Comparison of ENCODE assay signal across 16 cellular contexts in the genomic region with DNA sequence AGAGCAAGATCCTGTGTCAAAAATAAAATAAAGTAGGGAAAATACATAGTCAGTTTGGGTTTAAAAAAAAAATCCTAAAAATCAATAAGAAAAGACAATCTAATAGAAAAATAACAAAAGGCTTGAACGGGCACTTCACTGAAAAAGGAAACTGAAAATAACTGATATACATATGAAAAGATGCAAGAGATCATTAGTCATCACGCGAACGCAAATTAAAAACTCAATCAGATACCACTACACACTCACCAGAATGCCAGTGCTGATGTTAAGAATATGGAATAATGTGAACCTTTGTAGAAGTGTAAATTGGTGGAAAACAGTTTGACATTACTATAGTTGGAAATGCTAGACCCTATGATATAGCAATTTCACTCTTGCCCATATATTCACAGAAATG. TPM values are rescaled to one million over a fixed set of nuclear protein-coding genes. Genes with fewer than 3 reads are reported as not detected.
"Had no signal": no experiment of that assay in that cellular context is flagged by ENCODE, and none has a peak within 500 bp of the region (broad histone marks: within the 10 kb centered on the region; RNA-seq: fewer than 3 reads in every experiment).

No MANE protein-coding gene starts in this region.

- DNase-seq: activated gamma-delta T cell, endodermal cell, head of caudate nucleus, left cardiac atrium, lower lobe of right lung, stomach, testis, upper lobe of left lung had no signal

- H3K27me3 ChIP-seq: neural progenitor cell, stomach, testis, upper lobe of left lung had no signal

- H3K36me3 ChIP-seq: lower lobe of right lung, neural progenitor cell, stomach, upper lobe of left lung had no signal

- H3K9me3 ChIP-seq: lower lobe of right lung, stomach, testis, upper lobe of left lung had no signal

- H3K36me3 Mint-ChIP-seq: neural progenitor cell had no signal

- H3K4me3 Mint-ChIP-seq: endodermal cell, neural progenitor cell had no signal

- H3K9me3 Mint-ChIP-seq: endodermal cell had no signal

- H3K27ac ChIP-seq: neural progenitor cell, stomach, testis, upper lobe of left lung had no signal

- H3K4me1 ChIP-seq: testis had no signal

- ATAC-seq: activated CD4-positive, CD25-positive, alpha-beta regulatory T cell treated with anti-CD3 and anti-CD28 coated beads, Interleukin-2, amount 50 U/mL, for 24 hours; left cardiac atrium; lower lobe of right lung; sciatic nerve had no signal

- H3K27ac Mint-ChIP-seq: endodermal cell, neural progenitor cell had no signal

- H3K4me3 ChIP-seq: lower lobe of right lung, neural progenitor cell, stomach, testis, upper lobe of left lung had no signal

RNA-seq across cellular contexts. Expression of gene GNGT2, which starts 14.6 kb away (rescaled TPM):
- total RNA-seq: astrocyte, bronchial epithelial cell, frontal cortex, osteocyte had no signal

RNA-seq across cellular contexts. Expression of gene ABI3, which starts 14.8 kb away (rescaled TPM):
- total RNA-seq: bronchial epithelial cell had no signal

RNA-seq across cellular contexts. Expression of gene PHOSPHO1, which starts 34.8 kb away (rescaled TPM):
- total RNA-seq: bronchial epithelial cell, epithelial cell of proximal tubule, osteocyte had no signal
